In the genomic region with DNA sequence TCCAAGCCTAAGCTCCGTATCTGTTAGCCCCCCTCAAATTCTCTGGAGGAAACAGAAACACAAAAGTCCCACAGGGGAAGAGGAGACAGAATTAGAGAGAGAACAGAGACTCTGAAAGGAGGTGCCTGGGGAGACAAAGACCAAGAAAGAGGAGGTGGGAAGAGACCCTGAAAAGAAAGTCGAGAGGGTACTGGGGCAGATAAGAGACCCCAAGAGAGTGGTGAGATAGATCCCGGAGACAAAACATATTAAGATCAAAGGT, we compare ENCODE assay signal across 8 cellular contexts. TPM values are rescaled to one million over a fixed set of nuclear protein-coding genes. Genes with fewer than 3 reads are reported as not detected.
DNase-seq lines count a peak whose midpoint lies in the region; ATAC-seq, FAIRE-seq and TF ChIP-seq lines count a peak whose summit lies in the region.

No MANE protein-coding gene starts in this region.

- H3K4me3 Mint-ChIP-seq in activated T-cell treated with anti-CD3 and anti-CD28 coated beads, Interleukin-2, amount 50 U/mL, for 72 hours = peak overlapping the region; percentile 92 to 93
- H3K4me3 Mint-ChIP-seq in activated T-helper 1 cell treated with anti-CD3 and anti-CD28 coated beads, Interleukin-12 subunit alpha, Interleukin-12 subunit beta, Interleukin-2, Interleukin-4 antibody, amounts not matched to agents 30 ng/mL and 10 ng/mL and 1 ng/mL, durations not matched to agents 14 hours and 24 hours and 36 hours = peak overlapping the region; percentile 92

- peaks cover 19% of the 10 kb centered on the region for H3K4me1 ChIP-seq in keratinocyte (ENCODE audit: control insufficient read depth, extremely low read depth, insufficient read depth, low read length)
- H3K4me1 ChIP-seq in thyroid gland = peaks cover 19 to 20% of the 10 kb centered on the region in 2 donors

- H3K27ac ChIP-seq in keratinocyte (ENCODE audit: control insufficient read depth, insufficient read depth, low read length) (peak overlapping the region; percentile 87), thyroid gland (peak overlapping the region; percentile 72 to 89 (median 82))

- H3K79me2 ChIP-seq in keratinocyte (ENCODE audit: control insufficient read depth, insufficient read depth, low read length) = peaks cover 20% of the 10 kb centered on the region

- dilution Hi-C loops in keratinocyte (cut with MboI; ENCODE audit: extremely low pct_ligation_motif_present, low sequenced_read_pairs) = no loop called here

- 31 to 32% methylated on average over 3 of the region's 3 CpGs for WGBS in thyroid gland, 2 donors

- FAIRE-seq in keratinocyte (lab: Jason Lieb, UNC) = no peak

- peak overlapping the region; percentile 76 for H2AFZ ChIP-seq in keratinocyte (ENCODE audit: control insufficient read depth, low read length)

- TF ChIP-seq CTCF in keratinocyte (optimal IDR thresholded peaks at IDR 0.05 in 1 of 3, IDR thresholded peaks at IDR 0.05 in 1 of 3, conservative IDR thresholded peaks at IDR 0.05 in 1 of 3; ENCODE audit: extremely low read depth in 1 of 3, insufficient read depth in 2 of 3, low read length in 3 of 3) (no peak), thyroid gland (IDR thresholded peaks at IDR 0.05) (no peak)

- peaks cover 9 to 22% of the 10 kb centered on the region in 2 donors for H3K36me3 Mint-ChIP-seq in activated T-cell treated with anti-CD3 and anti-CD28 coated beads, Interleukin-2, amount 50 U/mL, for 72 hours (ENCODE audit: insufficient read depth in 2 of 2)
- H3K36me3 Mint-ChIP-seq in activated T-helper 1 cell treated with anti-CD3 and anti-CD28 coated beads, Interleukin-12 subunit alpha, Interleukin-12 subunit beta, Interleukin-2, Interleukin-4 antibody, amounts not matched to agents 30 ng/mL and 10 ng/mL and 1 ng/mL, durations not matched to agents 14 hours and 24 hours and 36 hours (ENCODE audit: low read depth) = peaks cover 22% of the 10 kb centered on the region

- peaks cover 47% of the 10 kb centered on the region for H3K4me1 Mint-ChIP-seq in activated T-cell treated with anti-CD3 and anti-CD28 coated beads, Interleukin-2, amount 50 U/mL, for 72 hours (ENCODE audit: low read depth)
- peaks cover 19% of the 10 kb centered on the region for H3K4me1 Mint-ChIP-seq in activated T-helper 1 cell treated with anti-CD3 and anti-CD28 coated beads, Interleukin-12 subunit alpha, Interleukin-12 subunit beta, Interleukin-2, Interleukin-4 antibody, amounts not matched to agents 30 ng/mL and 10 ng/mL and 1 ng/mL, durations not matched to agents 14 hours and 24 hours and 36 hours (ENCODE audit: low read depth)

- H3K27ac Mint-ChIP-seq in activated T-cell treated with anti-CD3 and anti-CD28 coated beads, Interleukin-2, amount 50 U/mL, for 72 hours = peak overlapping the region; percentile 87
- H3K27ac Mint-ChIP-seq in activated T-helper 1 cell treated with anti-CD3 and anti-CD28 coated beads, Interleukin-12 subunit alpha, Interleukin-12 subunit beta, Interleukin-2, Interleukin-4 antibody, amounts not matched to agents 30 ng/mL and 10 ng/mL and 1 ng/mL, durations not matched to agents 14 hours and 24 hours and 36 hours = no peak overlapping the region

- peak overlapping the region; percentile 23 to 92 (median 72) for H3K4me3 ChIP-seq in keratinocyte (ENCODE audit: control insufficient read depth in 2 of 3, extremely low read depth in 1 of 3, insufficient read depth in 2 of 3, low read depth in 1 of 3, low read length in 3 of 3)
- peak overlapping the region in 2 of 3 donors; percentile 16 to 30 for H3K4me3 ChIP-seq in thyroid gland (replicated peaks in 1 of 3)

- no peak for ATAC-seq in activated T-cell treated with anti-CD3 and anti-CD28 coated beads, Interleukin-2, amount 50 U/mL, for 72 hours (replicated peaks in 1 of 2)
- no peak for ATAC-seq in GM18517 (IDR thresholded peaks at IDR 0.05; ENCODE audit: unreplicated experiment)
- ATAC-seq in HG03520 (IDR thresholded peaks at IDR 0.05; ENCODE audit: unreplicated experiment) = no peak

- H3K9me1 ChIP-seq in keratinocyte (ENCODE audit: control insufficient read depth, extremely low read depth, insufficient read depth, low read length) = no peaks in the 10 kb centered on the region

- TF ChIP-seq POLR2A in thyroid gland (IDR thresholded peaks at IDR 0.05) = no peak

- no peaks in the 10 kb centered on the region for H4K20me1 ChIP-seq in keratinocyte (ENCODE audit: control insufficient read depth, extremely low read depth, insufficient read depth, low read length)

- H3K36me3 ChIP-seq in keratinocyte (ENCODE audit: control insufficient read depth in 2 of 2, extremely low read depth in 1 of 2, insufficient read depth in 2 of 2, low read length in 2 of 2) = peaks cover 10 to 15% of the 10 kb centered on the region in 2 experiments
- peaks cover 12 to 16% of the 10 kb centered on the region in 2 donors for H3K36me3 ChIP-seq in thyroid gland

- H3K27me3 ChIP-seq in keratinocyte (ENCODE audit: control insufficient read depth, extremely low read depth, insufficient read depth, low read length) = peaks cover 25% of the 10 kb centered on the region
- no peaks in the 10 kb centered on the region for H3K27me3 ChIP-seq in thyroid gland

- H3K9ac ChIP-seq in keratinocyte (ENCODE audit: control insufficient read depth, extremely low read depth, insufficient read depth, low read length) = peak overlapping the region; percentile 95

- no peak for DNase-seq in activated T-cell treated with anti-CD3 and anti-CD28 coated beads, Interleukin-2, amount 50 U/mL, for 72 hours
- DNase-seq in activated T-cell treated with anti-CD3 and anti-CD28 coated beads, Interleukin-2, amount 50 U/mL, for 1 hour = no peak
- no peak for DNase-seq in activated T-helper 1 cell treated with anti-CD3 and anti-CD28 coated beads, Interleukin-12 subunit alpha, Interleukin-12 subunit beta, Interleukin-2, Interleukin-4 antibody, amounts not matched to agents 30 ng/mL and 10 ng/mL and 1 ng/mL, durations not matched to agents 14 hours and 24 hours and 36 hours (ENCODE audit: low spot score)
- DNase-seq in keratinocyte (ENCODE audit: low read depth, low spot score) (no peak), thyroid gland (no peak), GM19240 (ENCODE audit: insufficient read length, low spot score) (no peak)

- peak overlapping the region; percentile 96 for H3K4me2 ChIP-seq in keratinocyte (ENCODE audit: control insufficient read depth, extremely low read depth, insufficient read depth, low read depth, low read length)

- H3K9me3 Mint-ChIP-seq in activated T-cell treated with anti-CD3 and anti-CD28 coated beads, Interleukin-2, amount 50 U/mL, for 72 hours = no peaks in the 10 kb centered on the region
- no peaks in the 10 kb centered on the region for H3K9me3 Mint-ChIP-seq in activated T-helper 1 cell treated with anti-CD3 and anti-CD28 coated beads, Interleukin-12 subunit alpha, Interleukin-12 subunit beta, Interleukin-2, Interleukin-4 antibody, amounts not matched to agents 30 ng/mL and 10 ng/mL and 1 ng/mL, durations not matched to agents 14 hours and 24 hours and 36 hours

- intact Hi-C loops in activated T-helper 1 cell treated with anti-CD3 and anti-CD28 coated beads, Interleukin-12 subunit alpha, Interleukin-12 subunit beta, Interleukin-2, Interleukin-4 antibody, amounts not matched to agents 30 ng/mL and 10 ng/mL and 1 ng/mL, durations not matched to agents 14 hours and 24 hours and 36 hours (cut with micrococcal nuclease) = loop anchor here (1.0 to 5.0 kb wide), 12 partner anchors 24 to 188 kb away; partner anchors contain the start of genes CARD8, CYTH2, KDELR1 and RPL18
- intact Hi-C loops in thyroid gland (cut with DNase I) = loop anchor here (10.0 kb wide), 1 partner anchor 50 kb away; the partner anchor contains the start of genes GRIN2D and KDELR1

- peaks cover 27% of the 10 kb centered on the region for H3K27me3 Mint-ChIP-seq in activated T-cell treated with anti-CD3 and anti-CD28 coated beads, Interleukin-2, amount 50 U/mL, for 72 hours (ENCODE audit: low read depth)
- H3K27me3 Mint-ChIP-seq in activated T-helper 1 cell treated with anti-CD3 and anti-CD28 coated beads, Interleukin-12 subunit alpha, Interleukin-12 subunit beta, Interleukin-2, Interleukin-4 antibody, amounts not matched to agents 30 ng/mL and 10 ng/mL and 1 ng/mL, durations not matched to agents 14 hours and 24 hours and 36 hours (ENCODE audit: insufficient read depth) = peaks cover 31% of the 10 kb centered on the region

- H3K9me3 ChIP-seq in keratinocyte (ENCODE audit: control insufficient read depth, low read depth, low read length) = no peaks in the 10 kb centered on the region
- no peaks in the 10 kb centered on the region for H3K9me3 ChIP-seq in thyroid gland

RNA-seq across cellular contexts. Expression of gene GRWD1, which starts 0.9 kb away (rescaled TPM):
- total RNA-seq in activated T-cell treated with anti-CD3 and anti-CD28 coated beads, Interleukin-2, amount 50 U/mL, for 72 hours = 10 to 100 TPM; 27.0 to 38.2 TPM
- 96.0 and 100 TPM in 2 replicates for total RNA-seq in activated T-helper 1 cell treated with anti-CD3 and anti-CD28 coated beads, Interleukin-12 subunit alpha, Interleukin-12 subunit beta, Interleukin-2, Interleukin-4 antibody, amounts not matched to agents 30 ng/mL and 10 ng/mL and 1 ng/mL, durations not matched to agents 14 hours and 24 hours and 36 hours
- 23.0 to 35.4 TPM (median 26.1 TPM) in 3 replicates for polyA plus RNA-seq in keratinocyte
- 21.8 TPM for polyA plus RNA-seq in keratinocyte (2011; ENCODE audit: low read depth)
- 14.5 and 31.6 TPM in 2 replicates for polyA plus RNA-seq in keratinocyte (2011; cell fraction: cytosol; rRNA removed)
- 25.2 and 31.8 TPM in 2 replicates for polyA plus RNA-seq in keratinocyte (2011; cell fraction: nucleus; rRNA removed)
- polyA plus RNA-seq in keratinocyte (2012; ENCODE audit: low replicate concordance) = 16.4 and 41.0 TPM in 2 replicates
- polyA minus RNA-seq in keratinocyte = 10.7 to 21.8 TPM (median 12.7 TPM) in 3 replicates
- 30.7 TPM for polyA minus RNA-seq in keratinocyte (2011; cell fraction: cytosol; rRNA and poly(A)+ RNA removed)
- polyA minus RNA-seq in keratinocyte (2011; cell fraction: nucleus; rRNA and poly(A)+ RNA removed) = 14.8 and 17.2 TPM in 2 replicates
- 10 to 100 TPM; 22.4 to 40.5 (median 29.1) TPM for total RNA-seq in thyroid gland

RNA-seq across cellular contexts. Expression of gene KCNJ14, which starts 10.5 kb away (rescaled TPM):
- total RNA-seq in activated T-cell treated with anti-CD3 and anti-CD28 coated beads, Interleukin-2, amount 50 U/mL, for 72 hours = 1 to 10 TPM; 3.2 to 5.0 TPM
- total RNA-seq in activated T-helper 1 cell treated with anti-CD3 and anti-CD28 coated beads, Interleukin-12 subunit alpha, Interleukin-12 subunit beta, Interleukin-2, Interleukin-4 antibody, amounts not matched to agents 30 ng/mL and 10 ng/mL and 1 ng/mL, durations not matched to agents 14 hours and 24 hours and 36 hours = 2.2 and 2.4 TPM in 2 replicates
- 0.34 to 0.46 TPM (median 0.39 TPM) in 3 replicates for polyA plus RNA-seq in keratinocyte
- 0.81 TPM for polyA plus RNA-seq in keratinocyte (2011; ENCODE audit: low read depth)
- 0.19 and 0.33 TPM in 2 replicates for polyA plus RNA-seq in keratinocyte (2011; cell fraction: cytosol; rRNA removed)
- polyA plus RNA-seq in keratinocyte (2011; cell fraction: nucleus; rRNA removed) = 2.1 and 3.4 TPM in 2 replicates
- 0.49 and 2.4 TPM in 2 replicates for polyA plus RNA-seq in keratinocyte (2012; ENCODE audit: low replicate concordance)
- polyA minus RNA-seq in keratinocyte = 0.99 to 1.3 TPM (median 1.1 TPM) in 3 replicates
- 0.96 TPM for polyA minus RNA-seq in keratinocyte (2011; cell fraction: cytosol; rRNA and poly(A)+ RNA removed)
- polyA minus RNA-seq in keratinocyte (2011; cell fraction: nucleus; rRNA and poly(A)+ RNA removed) = 1.4 and 2.1 TPM in 2 replicates
- 1 to 10 TPM; 1.2 to 1.9 (median 1.4) TPM for total RNA-seq in thyroid gland

RNA-seq across cellular contexts. Expression of gene CYTH2, which starts 24.3 kb away (rescaled TPM):
- total RNA-seq in activated T-cell treated with anti-CD3 and anti-CD28 coated beads, Interleukin-2, amount 50 U/mL, for 72 hours = 10 to 100 TPM; 59.4 to 68.3 TPM
- total RNA-seq in activated T-helper 1 cell treated with anti-CD3 and anti-CD28 coated beads, Interleukin-12 subunit alpha, Interleukin-12 subunit beta, Interleukin-2, Interleukin-4 antibody, amounts not matched to agents 30 ng/mL and 10 ng/mL and 1 ng/mL, durations not matched to agents 14 hours and 24 hours and 36 hours = 35.9 and 37.1 TPM in 2 replicates
- polyA plus RNA-seq in keratinocyte = 27.0 to 33.5 TPM (median 32.2 TPM) in 3 replicates
- polyA plus RNA-seq in keratinocyte (2011; ENCODE audit: low read depth) = 23.3 TPM
- 18.8 and 24.4 TPM in 2 replicates for polyA plus RNA-seq in keratinocyte (2011; cell fraction: cytosol; rRNA removed)
- polyA plus RNA-seq in keratinocyte (2011; cell fraction: nucleus; rRNA removed) = 83.4 and 98.3 TPM in 2 replicates
- 30.4 and 34.0 TPM in 2 replicates for polyA plus RNA-seq in keratinocyte (2012; ENCODE audit: low replicate concordance)
- 35.4 to 45.9 TPM (median 39.3 TPM) in 3 replicates for polyA minus RNA-seq in keratinocyte
- 12.7 TPM for polyA minus RNA-seq in keratinocyte (2011; cell fraction: cytosol; rRNA and poly(A)+ RNA removed)
- 26.8 and 27.9 TPM in 2 replicates for polyA minus RNA-seq in keratinocyte (2011; cell fraction: nucleus; rRNA and poly(A)+ RNA removed)
- 100 to 1,000 TPM in 2 of 4 donors, 10 to 100 TPM in 2; 91.6 to 232 (median 139) TPM for total RNA-seq in thyroid gland

RNA-seq across cellular contexts. Expression of gene GRIN2D, which starts 51.4 kb away (rescaled TPM):
- under 1 TPM; 0.39 to 0.46 TPM for total RNA-seq in activated T-cell treated with anti-CD3 and anti-CD28 coated beads, Interleukin-2, amount 50 U/mL, for 72 hours
- 0.16 and 0.17 TPM in 2 replicates for total RNA-seq in activated T-helper 1 cell treated with anti-CD3 and anti-CD28 coated beads, Interleukin-12 subunit alpha, Interleukin-12 subunit beta, Interleukin-2, Interleukin-4 antibody, amounts not matched to agents 30 ng/mL and 10 ng/mL and 1 ng/mL, durations not matched to agents 14 hours and 24 hours and 36 hours
- polyA plus RNA-seq in keratinocyte = 0.01 to 0.14 TPM (median 0.04 TPM) in 3 replicates
- 0.14 TPM for polyA plus RNA-seq in keratinocyte (2011; ENCODE audit: low read depth)
- polyA plus RNA-seq in keratinocyte (2011; cell fraction: cytosol; rRNA removed) = 0.04 and 0.05 TPM in 2 replicates
- 0.22 and 0.31 TPM in 2 replicates for polyA plus RNA-seq in keratinocyte (2011; cell fraction: nucleus; rRNA removed)
- 0.24 and 0.29 TPM in 2 replicates for polyA plus RNA-seq in keratinocyte (2012; ENCODE audit: low replicate concordance)
- polyA minus RNA-seq in keratinocyte = 0.03 to 0.59 TPM (median 0.13 TPM) in 3 replicates
- not detected for polyA minus RNA-seq in keratinocyte (2011; cell fraction: cytosol; rRNA and poly(A)+ RNA removed)
- 0.21 and 0.23 TPM in 2 replicates for polyA minus RNA-seq in keratinocyte (2011; cell fraction: nucleus; rRNA and poly(A)+ RNA removed)
- total RNA-seq in thyroid gland = 1 to 10 TPM in 1 of 4 donors, under 1 TPM in 3; 0.56 to 2.2 (median 0.84) TPM

RNA-seq across cellular contexts. Expression of gene KDELR1, which starts 53.5 kb away (rescaled TPM):
- total RNA-seq in activated T-cell treated with anti-CD3 and anti-CD28 coated beads, Interleukin-2, amount 50 U/mL, for 72 hours = 100 to 1,000 TPM; 101 to 103 TPM
- total RNA-seq in activated T-helper 1 cell treated with anti-CD3 and anti-CD28 coated beads, Interleukin-12 subunit alpha, Interleukin-12 subunit beta, Interleukin-2, Interleukin-4 antibody, amounts not matched to agents 30 ng/mL and 10 ng/mL and 1 ng/mL, durations not matched to agents 14 hours and 24 hours and 36 hours = 70.9 and 74.2 TPM in 2 replicates
- 84.0 to 183 TPM (median 105 TPM) in 3 replicates for polyA plus RNA-seq in keratinocyte
- 24.2 TPM for polyA plus RNA-seq in keratinocyte (2011; ENCODE audit: low read depth)
- polyA plus RNA-seq in keratinocyte (2011; cell fraction: cytosol; rRNA removed) = 127 and 139 TPM in 2 replicates
- 144 and 154 TPM in 2 replicates for polyA plus RNA-seq in keratinocyte (2011; cell fraction: nucleus; rRNA removed)
- 143 and 191 TPM in 2 replicates for polyA plus RNA-seq in keratinocyte (2012; ENCODE audit: low replicate concordance)
- 82.0 to 305 TPM (median 87.2 TPM) in 3 replicates for polyA minus RNA-seq in keratinocyte
- polyA minus RNA-seq in keratinocyte (2011; cell fraction: cytosol; rRNA and poly(A)+ RNA removed) = 83.3 TPM
- polyA minus RNA-seq in keratinocyte (2011; cell fraction: nucleus; rRNA and poly(A)+ RNA removed) = 37.5 and 61.5 TPM in 2 replicates
- 100 to 1,000 TPM; 121 to 160 (median 141) TPM for total RNA-seq in thyroid gland
